Comparison of ENCODE assay signal across 8 cellular contexts in the genomic region with DNA sequence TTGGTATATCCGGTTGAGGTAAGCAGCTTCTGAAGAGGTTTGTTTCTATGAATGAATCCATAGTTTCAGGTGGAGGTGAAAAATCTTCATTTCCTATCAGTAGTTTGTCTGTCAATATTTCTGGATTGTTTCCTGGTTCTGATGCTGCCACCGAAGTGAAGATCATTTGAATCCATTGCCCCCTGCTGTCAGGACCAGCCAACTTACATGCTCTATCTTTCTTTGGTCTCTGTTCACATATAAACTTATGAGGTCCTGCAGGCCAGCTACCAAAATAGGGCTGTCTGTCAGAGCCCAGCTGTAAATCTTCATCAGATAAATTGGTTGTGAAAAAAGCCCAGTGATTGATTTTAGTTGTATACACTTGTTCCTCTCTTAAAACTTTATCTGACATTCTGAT. TPM values are rescaled to one million over a fixed set of nuclear protein-coding genes. Genes with fewer than 3 reads are reported as not detected.
DNase-seq lines count a peak whose midpoint lies in the region; ATAC-seq lines count a peak whose summit lies in the region.

No MANE protein-coding gene starts in this region.

- H3K4me3 ChIP-seq in adipocyte (ENCODE audit: low read length) (no peak overlapping the region), mesenchymal stem cell (ENCODE audit: insufficient read depth in 1 of 2, low read depth in 1 of 2, low read length in 2 of 2) (no peak overlapping the region)

- CTCF ChIA-PET in activated CD4-positive, alpha-beta T cell treated with anti-CD3 and anti-CD28 coated beads for 36 hours (lab: Charles Lee), result interaction anchor here (0.6 to 1.7 kb wide), 5 partner anchors 10 to 196 kb away, joined by 3 to 5 read pairs (median 3); no protein-coding TSS in a partner anchor

- H3K4me1 Mint-ChIP-seq in activated CD4-positive, alpha-beta T cell treated with anti-CD3 and anti-CD28 coated beads for 36 hours, result peaks cover 12% of the 10 kb centered on the region

- H3K36me3 ChIP-seq in adipocyte (ENCODE audit: control insufficient read depth, insufficient read depth, low read length, severe bottlenecking), result peaks cover 65% of the 10 kb centered on the region
- H3K36me3 ChIP-seq in mesenchymal stem cell (ENCODE audit: control insufficient read depth in 1 of 2, insufficient read depth in 2 of 2, low read depth in 1 of 2, low read length in 2 of 2), result peaks cover 0 to 74% of the 10 kb centered on the region in 2 experiments

- H3K14ac ChIP-seq in mesenchymal stem cell (ENCODE audit: low read length in 2 of 2), result no peak overlapping the region

- no peaks in the 10 kb centered on the region for H3K9me3 Mint-ChIP-seq in activated CD4-positive, alpha-beta T cell treated with anti-CD3 and anti-CD28 coated beads for 36 hours (ENCODE audit: low read depth)

- H3K27ac Mint-ChIP-seq in activated CD4-positive, alpha-beta T cell treated with anti-CD3 and anti-CD28 coated beads for 36 hours, result no peak overlapping the region

- no peak overlapping the region for H2AK5ac ChIP-seq in mesenchymal stem cell (ENCODE audit: low read length, severe bottlenecking)

- H2BK12ac ChIP-seq in mesenchymal stem cell (ENCODE audit: low read length in 2 of 2), result no peak overlapping the region

- H2AFZ ChIP-seq in mesenchymal stem cell (ENCODE audit: low read depth, low read length), result no peak overlapping the region

- no peaks in the 10 kb centered on the region for H3K36me3 Mint-ChIP-seq in activated CD4-positive, alpha-beta T cell treated with anti-CD3 and anti-CD28 coated beads for 36 hours (ENCODE audit: low read depth)

- H3K4me2 ChIP-seq in mesenchymal stem cell (ENCODE audit: low read length, poor library complexity, severe bottlenecking), result no peak overlapping the region

- H3K27me3 ChIP-seq in adipocyte (replicated peaks; ENCODE audit: control insufficient read depth, insufficient read depth, low read length), result no peaks in the 10 kb centered on the region
- H3K27me3 ChIP-seq in mesenchymal stem cell (ENCODE audit: control insufficient read depth in 1 of 2, insufficient read depth in 1 of 2, low read length in 2 of 2), result no peaks in the 10 kb centered on the region

- peak; percentile 57 for DNase-seq in activated CD4-positive, alpha-beta T cell treated with anti-CD3 and anti-CD28 coated beads for 36 hours
- DNase-seq in activated CD4-positive, alpha-beta T cell treated with anti-CD3 and anti-CD28 coated beads for 1 hour, result no peak
- peak; percentile 70 for DNase-seq in NAMALWA (ENCODE audit: low spot score)
- peak; percentile 37 for DNase-seq in adipocyte (ENCODE audit: low read depth)
- DNase-seq in mesenchymal stem cell, result peak; percentile 33
- DNase-seq in NCI-H345 (lab: John Stamatoyannopoulos, UW), result no peak
- no peak for DNase-seq in SK-N-DZ (ENCODE audit: low spot score)

- H2BK5ac ChIP-seq in mesenchymal stem cell (ENCODE audit: low read depth, low read length, poor library complexity, severe bottlenecking), result no peak overlapping the region

- H3K18ac ChIP-seq in mesenchymal stem cell (ENCODE audit: low read depth in 1 of 2, low read length in 2 of 2), result no peak overlapping the region

- peak; percentile 53 for ATAC-seq in activated CD4-positive, alpha-beta T cell treated with anti-CD3 and anti-CD28 coated beads for 36 hours
- peak; percentile 58 for ATAC-seq in GM21576 (IDR thresholded peaks at IDR 0.05; ENCODE audit: unreplicated experiment)

- H3K4me1 ChIP-seq in adipocyte (ENCODE audit: control insufficient read depth, insufficient read depth, low read length), result no peaks in the 10 kb centered on the region
- H3K4me1 ChIP-seq in mesenchymal stem cell (ENCODE audit: control insufficient read depth, insufficient read depth, low read depth, low read length), result no peaks in the 10 kb centered on the region

- no peak overlapping the region for H3K23ac ChIP-seq in mesenchymal stem cell (ENCODE audit: low read length in 2 of 2)

- no peak overlapping the region for H2BK120ac ChIP-seq in mesenchymal stem cell (ENCODE audit: low read depth, low read length)

- no peak overlapping the region for H3K27ac ChIP-seq in mesenchymal stem cell (ENCODE audit: low read length, poor library complexity, severe bottlenecking)

- intact Hi-C loops in activated CD4-positive, alpha-beta T cell treated with anti-CD3 and anti-CD28 coated beads for 36 hours (cut with DNase I, micrococcal nuclease), result loop anchor here (5.0 kb wide), 3 partner anchors 61 to 531 kb away; no protein-coding TSS in a partner anchor

- no peak overlapping the region for H3K4ac ChIP-seq in mesenchymal stem cell (ENCODE audit: low read depth in 1 of 2, low read length in 2 of 2)

- H3K27me3 Mint-ChIP-seq in activated CD4-positive, alpha-beta T cell treated with anti-CD3 and anti-CD28 coated beads for 36 hours, result no peaks in the 10 kb centered on the region

- no peak overlapping the region for H4K91ac ChIP-seq in mesenchymal stem cell (ENCODE audit: low read length)

- no peaks in the 10 kb centered on the region for H3K9me3 ChIP-seq in adipocyte (ENCODE audit: control insufficient read depth, low read length)
- no peaks in the 10 kb centered on the region for H3K9me3 ChIP-seq in mesenchymal stem cell (ENCODE audit: control insufficient read depth, low read length)

- H3K9ac ChIP-seq in adipocyte (ENCODE audit: low read length) (no peak overlapping the region), mesenchymal stem cell (ENCODE audit: low read length) (no peak overlapping the region)

- no peak overlapping the region for H3K4me3 Mint-ChIP-seq in activated CD4-positive, alpha-beta T cell treated with anti-CD3 and anti-CD28 coated beads for 36 hours

- 87% methylated on average over 2 of the region's 2 CpGs for WGBS in mesenchymal stem cell

- no peaks in the 10 kb centered on the region for H3K79me1 ChIP-seq in mesenchymal stem cell (replicated peaks; ENCODE audit: low read length, poor library complexity, severe bottlenecking)

- no peak overlapping the region for H4K8ac ChIP-seq in mesenchymal stem cell (ENCODE audit: low read length)

- POLR2A ChIA-PET in activated CD4-positive, alpha-beta T cell treated with anti-CD3 and anti-CD28 coated beads for 36 hours (lab: Charles Lee), result no interaction called here

- no peak overlapping the region for H2BK15ac ChIP-seq in mesenchymal stem cell (ENCODE audit: low read depth, poor library complexity, severe bottlenecking)

RNA-seq across cellular contexts. Expression of a gene that starts 15.2 kb away (rescaled TPM):
- total RNA-seq in activated CD4-positive, alpha-beta T cell treated with anti-CD3 and anti-CD28 coated beads for 36 hours, result 10 to 100 TPM; 16.1 to 16.5 TPM
- polyA plus RNA-seq in mesenchymal stem cell (2013, experiment 1 of 2), result 1.9 TPM
- polyA plus RNA-seq in mesenchymal stem cell (2013, experiment 2 of 2), result 1.6 TPM
- polyA plus RNA-seq in SK-N-DZ (2014; cell fraction: cytosol; rRNA removed), result 28.1 and 32.6 TPM in 2 replicates
- polyA plus RNA-seq in SK-N-DZ (2014; cell fraction: nucleus; rRNA removed), result 21.0 and 29.5 TPM in 2 replicates

Comparison
In these comparisons a context has a peak if more than half of its experiments do, and no peak if none do; other contexts are left out.
1. DNase-seq: peak in activated CD4-positive, alpha-beta T cell treated with anti-CD3 and anti-CD28 coated beads for 36 hours (single experiment), NAMALWA (single experiment), adipocyte (single experiment) and mesenchymal stem cell (single experiment); none in activated CD4-positive, alpha-beta T cell treated with anti-CD3 and anti-CD28 coated beads for 1 hour (single experiment), NCI-H345 (single experiment) and SK-N-DZ (single experiment).